In the genomic region with DNA sequence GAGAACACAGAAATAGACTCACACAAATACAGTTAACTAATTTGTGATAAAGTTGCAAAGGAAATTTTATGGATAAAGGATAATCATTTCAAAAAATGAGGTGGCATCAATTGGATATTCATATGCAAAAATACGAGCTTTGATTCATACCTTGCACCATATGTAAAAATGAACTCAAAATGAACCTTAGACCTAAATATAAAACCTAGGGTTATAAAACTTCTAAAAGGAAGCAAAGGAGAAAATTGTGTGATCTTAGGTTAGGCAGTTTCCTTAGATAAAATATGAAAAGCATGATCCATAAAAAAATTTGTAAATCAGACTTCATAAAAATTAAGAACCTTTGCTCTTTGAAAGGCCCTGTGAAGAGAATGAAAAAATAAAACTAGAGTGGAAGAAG, we compare ENCODE assay signal across 23 cellular contexts.
A peak's percentile ranks its signal among the peaks of the same experiment; 100 is the strongest.
DNase-seq lines count a peak whose midpoint lies in the region; ATAC-seq, FAIRE-seq and TF ChIP-seq lines count a peak whose summit lies in the region.
"Had no signal": no experiment of that assay in that cellular context is flagged by ENCODE, and none has a peak within 500 bp of the region (broad histone marks: within the 10 kb centered on the region; RNA-seq: fewer than 3 reads in every experiment).

No MANE protein-coding gene starts in this region.

- no peak for TF ChIP-seq CTCF in OCI-LY7 (conservative IDR thresholded peaks at IDR 0.05; ENCODE audit: low read length)
- TF ChIP-seq CTCF in tibial artery (IDR thresholded peaks at IDR 0.05), result no peak

- no peaks in the 10 kb centered on the region for H4K20me1 ChIP-seq in OCI-LY7 (ENCODE audit: insufficient read depth, low read length)

- H3K27ac ChIP-seq in OCI-LY7 (ENCODE audit: low read depth, low read length, poor library complexity, severe bottlenecking) (no peak overlapping the region), small intestine (ENCODE audit: low read depth in 1 of 2, low read length in 1 of 2) (no peak overlapping the region), tibial artery (no peak overlapping the region)
- H3K27ac ChIP-seq: A549; BLaER1 treated with 17β-estradiol and CSF1 and Interleukin-3, amounts not matched to agents 10 nM and 100 nM had no signal

- H3K4me3 ChIP-seq in OCI-LY7 (ENCODE audit: low read depth, low read length, poor library complexity, severe bottlenecking), result no peak overlapping the region
- no peak overlapping the region for H3K4me3 ChIP-seq in small intestine (ENCODE audit: low read depth in 1 of 2, low read length in 2 of 2)
- H3K4me3 ChIP-seq in tibial artery, result no peak overlapping the region
- H3K4me3 ChIP-seq: A549; BLaER1 treated with 17β-estradiol and CSF1 and Interleukin-3, amounts not matched to agents 10 nM and 100 nM; HAP-1 had no signal

- H3K79me2 ChIP-seq in OCI-LY7 (ENCODE audit: insufficient read depth, low read depth, low read length), result no peaks in the 10 kb centered on the region

- DNase-seq in OCI-LY7 (ENCODE audit: low spot score), result no peak
- DNase-seq in left colon, result no peak
- peak; percentile 39 for DNase-seq in small intestine
- DNase-seq in NOMO-1 treated with DMSO at 0.1 percent for 48 hours (lab: John Stamatoyannopoulos, UW; ENCODE audit: unreplicated experiment), result no peak
- no peak for DNase-seq in DMS79 (lab: John Stamatoyannopoulos, UW)
- DNase-seq in tibial artery, result no peak
- DNase-seq: 8988T; ACHN; AML-193; BE2C; CD4-positive, alpha-beta T cell; CD8-positive, alpha-beta memory T cell; DMS 273 treated with DMSO at 0.1 percent for 48 hours; DND-41; GOT3; HFFc6 had no signal

- H3K36me3 ChIP-seq in OCI-LY7 (ENCODE audit: insufficient read depth, low read length) (no peaks in the 10 kb centered on the region), small intestine (ENCODE audit: control insufficient read depth in 2 of 2, insufficient read depth in 2 of 2, low read length in 2 of 2) (no peaks in the 10 kb centered on the region), tibial artery (no peaks in the 10 kb centered on the region)
- H3K36me3 ChIP-seq: BE2C, HAP-1 had no signal

- peak overlapping the region; percentile 35; the same call in 1 of the 2 replicates for H2AFZ ChIP-seq in OCI-LY7 (ENCODE audit: low read length)

- FAIRE-seq in small intestine (lab: Jason Lieb, UNC), result no peak
- FAIRE-seq: A549, D721Med, G401.6, GM12892, H54 had no signal

- H3K27me3 ChIP-seq in small intestine (ENCODE audit: control insufficient read depth in 2 of 2, insufficient read depth in 2 of 2, low read length in 2 of 2) (no peaks in the 10 kb centered on the region), tibial artery (no peaks in the 10 kb centered on the region)
- H3K27me3 ChIP-seq: BE2C; BLaER1 treated with 17β-estradiol and CSF1 and Interleukin-3, amounts not matched to agents 10 nM and 100 nM had no signal

- peak; percentile 80 for ATAC-seq in left colon
- ATAC-seq: A549 had no signal

- CTCF ChIA-PET in OCI-LY7 (lab: Charles Lee; ENCODE audit: unreplicated experiment), result interaction anchor here (1.2 kb wide), 1 partner anchor 13 kb away, joined by 4 read pairs; no protein-coding TSS in a partner anchor

- intact Hi-C loops in OCI-LY7 (cut with micrococcal nuclease; ENCODE audit: unreplicated experiment), result no loop called here
- intact Hi-C loops in left colon (cut with DNase I, micrococcal nuclease), result no loop called here
- intact Hi-C loops in tibial artery (cut with DNase I; ENCODE audit: low total_unique reads), result no loop called here

- peaks cover 5% of the 10 kb centered on the region; the same call in 1 of the 2 replicates for H3K9me3 ChIP-seq in OCI-LY7 (ENCODE audit: low read length)
- no peaks in the 10 kb centered on the region for H3K9me3 ChIP-seq in small intestine (ENCODE audit: control insufficient read depth, low read depth)
- H3K9me3 ChIP-seq in tibial artery, result no peaks in the 10 kb centered on the region
- H3K9me3 ChIP-seq: A549, BE2C, HAP-1 had no signal

- H3K9me2 ChIP-seq in OCI-LY7 (ENCODE audit: insufficient read depth, low read length), result no peaks in the 10 kb centered on the region

- H3K4me1 ChIP-seq in OCI-LY7 (ENCODE audit: insufficient read depth, low read length, poor library complexity, severe bottlenecking) (peaks cover 13% of the 10 kb centered on the region), small intestine (ENCODE audit: control insufficient read depth in 2 of 2, insufficient read depth in 1 of 2, low read depth in 1 of 2, low read length in 1 of 2) (peaks cover 0 to 2% of the 10 kb centered on the region in 2 donors), tibial artery (no peaks in the 10 kb centered on the region)
- H3K4me1 ChIP-seq: A549, BE2C, HAP-1 had no signal

- no peak overlapping the region for H3K4me2 ChIP-seq in OCI-LY7 (ENCODE audit: low read length)
- H3K4me2 ChIP-seq: A549; BLaER1 treated with 17β-estradiol and CSF1 and Interleukin-3, amounts not matched to agents 10 nM and 100 nM had no signal

- POLR2A ChIA-PET in OCI-LY7 (lab: Charles Lee), result interaction anchor here (1.2 kb wide), 1 partner anchor 11 kb away, joined by 4 read pairs; no protein-coding TSS in a partner anchor

- no TSS peak for BruUV-seq in OCI-LY7 (replicated peaks; lab: Mats Ljungman, UMichigan)

- WGBS in small intestine, 3 donors, result 17 to 66% (median 24%) methylated on average over 1 of the region's 1 CpG
